Comparison of ENCODE assay signal across 29 cellular contexts in genomic region chr5:176561259-176561658, GRCh38. TPM values are rescaled to one million over a fixed set of nuclear protein-coding genes. Genes with fewer than 3 reads are reported as not detected.
DNase-seq lines count a peak whose midpoint lies in the region; ATAC-seq, FAIRE-seq and TF ChIP-seq lines count a peak whose summit lies in the region.
"Had no signal": no experiment of that assay in that cellular context is flagged by ENCODE, and none has a peak within 500 bp of the region (broad histone marks: within the 10 kb centered on the region; RNA-seq: fewer than 3 reads in every experiment).

No MANE protein-coding gene starts in this region.

- peaks cover 32% of the 10 kb centered on the region for H3K4me1 Mint-ChIP-seq in activated CD8-positive, alpha-beta T cell treated with anti-CD3 and anti-CD28 coated beads for 36 hours (ENCODE audit: low read depth)
- peaks cover 24% of the 10 kb centered on the region for H3K4me1 Mint-ChIP-seq in activated CD8-positive, alpha-beta T cell treated with anti-CD3 and anti-CD28 coated beads, Interleukin-2, amount 10 ng/mL, durations not matched to agents 7 days and 5 days (ENCODE audit: low read depth)
- H3K4me1 Mint-ChIP-seq in glutamatergic neuron (ENCODE audit: low read depth, unreplicated experiment), result peaks cover 2% of the 10 kb centered on the region

- peak; percentile 17 for ATAC-seq in activated CD8-positive, alpha-beta T cell treated with anti-CD3 and anti-CD28 coated beads for 36 hours
- ATAC-seq in activated CD8-positive, alpha-beta T cell treated with anti-CD3 and anti-CD28 coated beads, Interleukin-2, amount 10 ng/mL, durations not matched to agents 7 days and 5 days, result no peak
- no peak for ATAC-seq in left ventricle myocardium superior
- ATAC-seq: GM12878, Right ventricle myocardium inferior had no signal

- no peaks in the 10 kb centered on the region for H3K9me3 ChIP-seq in Peyer's patch
- no peaks in the 10 kb centered on the region for H3K9me3 ChIP-seq in small intestine (ENCODE audit: control insufficient read depth, low read depth)
- H3K9me3 ChIP-seq: SJCRH30 had no signal

- no peak for DNase-seq in activated CD8-positive, alpha-beta T cell treated with anti-CD3 and anti-CD28 coated beads for 36 hours
- no peak for DNase-seq in activated CD8-positive, alpha-beta T cell treated with anti-CD3 and anti-CD28 coated beads, Interleukin-2, amount 10 ng/mL, durations not matched to agents 7 days and 5 days
- DNase-seq in Peyer's patch (peak in 2 of 3 donors; percentile 74 to 82), glutamatergic neuron (no peak), small intestine (peak; percentile 69), left ventricle myocardium superior (no peak)
- no peak for DNase-seq in stimulated activated CD4-positive, alpha-beta T cell treated with anti-CD3 and anti-CD28 coated beads, Interleukin-2, amount 100 ng/mL, for 24 hours
- DNase-seq: C1 segment of cervical spinal cord; Caco-2; CD4-positive, alpha-beta memory T cell; HCEC 1CT; KBM-7; MV-4-11; NCI-H1105; NCI-H146; NCI-H1930; NCI-H2107; NCI-H446; NCI-H524 treated with DMSO at 0.1 percent for 48 hours; NCI-H774; SJCRH30 had no signal

- TF ChIP-seq CTCF in activated CD8-positive, alpha-beta T cell treated with anti-CD3 and anti-CD28 coated beads for 36 hours (IDR thresholded peaks at IDR 0.05), result no peak
- TF ChIP-seq CTCF in Peyer's patch (IDR thresholded peaks at IDR 0.05) (no peak), glutamatergic neuron (IDR thresholded peaks at IDR 0.05; ENCODE audit: partially characterized antibody, unreplicated experiment) (no peak)

- FAIRE-seq in small intestine (lab: Jason Lieb, UNC), result no peak
- FAIRE-seq: G401.6, GM12878, H1, HTR-8/SVneo had no signal

- H3K27ac ChIP-seq in Peyer's patch, result peak overlapping the region in 1 of 4 donors; percentile 72
- no peak overlapping the region for H3K27ac ChIP-seq in small intestine (ENCODE audit: low read depth in 1 of 2, low read length in 1 of 2)
- H3K27ac ChIP-seq: SJCRH30 had no signal

- peaks cover 3% of the 10 kb centered on the region for H3K27me3 Mint-ChIP-seq in activated CD8-positive, alpha-beta T cell treated with anti-CD3 and anti-CD28 coated beads for 36 hours
- peaks cover 4% of the 10 kb centered on the region for H3K27me3 Mint-ChIP-seq in activated CD8-positive, alpha-beta T cell treated with anti-CD3 and anti-CD28 coated beads, Interleukin-2, amount 10 ng/mL, durations not matched to agents 7 days and 5 days (ENCODE audit: low read depth)
- peaks cover 2% of the 10 kb centered on the region for H3K27me3 Mint-ChIP-seq in glutamatergic neuron (ENCODE audit: unreplicated experiment)

- 74 to 89% (median 79%) methylated on average over 3 of the region's 3 CpGs for WGBS in small intestine, 3 donors

- no peak for TF ChIP-seq POLR2A in Peyer's patch (IDR thresholded peaks at IDR 0.05)

- peaks cover 0 to 3% (median 0%) of the 10 kb centered on the region in 4 donors for H3K4me1 ChIP-seq in Peyer's patch
- H3K4me1 ChIP-seq in small intestine (ENCODE audit: control insufficient read depth in 2 of 2, insufficient read depth in 1 of 2, low read depth in 1 of 2, low read length in 1 of 2), result no peaks in the 10 kb centered on the region
- H3K4me1 ChIP-seq: Caco-2 had no signal

- H3K27me3 ChIP-seq in Peyer's patch (no peaks in the 10 kb centered on the region), small intestine (ENCODE audit: control insufficient read depth in 2 of 2, insufficient read depth in 2 of 2, low read length in 2 of 2) (no peaks in the 10 kb centered on the region)

- no peak overlapping the region for H3K27ac Mint-ChIP-seq in activated CD8-positive, alpha-beta T cell treated with anti-CD3 and anti-CD28 coated beads for 36 hours
- H3K27ac Mint-ChIP-seq in activated CD8-positive, alpha-beta T cell treated with anti-CD3 and anti-CD28 coated beads, Interleukin-2, amount 10 ng/mL, durations not matched to agents 7 days and 5 days, result no peak overlapping the region
- peak overlapping the region; percentile 2 for H3K27ac Mint-ChIP-seq in glutamatergic neuron (ENCODE audit: unreplicated experiment)
- H3K27ac Mint-ChIP-seq: CD4-positive, alpha-beta memory T cell had no signal

- no peaks in the 10 kb centered on the region for H3K36me3 Mint-ChIP-seq in activated CD8-positive, alpha-beta T cell treated with anti-CD3 and anti-CD28 coated beads for 36 hours (ENCODE audit: low read depth)
- H3K36me3 Mint-ChIP-seq in activated CD8-positive, alpha-beta T cell treated with anti-CD3 and anti-CD28 coated beads, Interleukin-2, amount 10 ng/mL, durations not matched to agents 7 days and 5 days (ENCODE audit: low read depth), result no peaks in the 10 kb centered on the region
- no peaks in the 10 kb centered on the region for H3K36me3 Mint-ChIP-seq in glutamatergic neuron (ENCODE audit: unreplicated experiment)

- no peaks in the 10 kb centered on the region for H3K9me3 Mint-ChIP-seq in activated CD8-positive, alpha-beta T cell treated with anti-CD3 and anti-CD28 coated beads for 36 hours
- H3K9me3 Mint-ChIP-seq in activated CD8-positive, alpha-beta T cell treated with anti-CD3 and anti-CD28 coated beads, Interleukin-2, amount 10 ng/mL, durations not matched to agents 7 days and 5 days (ENCODE audit: insufficient read depth), result no peaks in the 10 kb centered on the region
- H3K9me3 Mint-ChIP-seq in glutamatergic neuron (ENCODE audit: unreplicated experiment), result peaks cover 2% of the 10 kb centered on the region

- CTCF ChIA-PET in activated CD8-positive, alpha-beta T cell treated with anti-CD3 and anti-CD28 coated beads for 36 hours (lab: Charles Lee), result interaction anchor here (1.1 kb wide), 1 partner anchor 13 kb away, joined by 6 read pairs; no protein-coding TSS in a partner anchor
- CTCF ChIA-PET in activated CD8-positive, alpha-beta T cell treated with anti-CD3 and anti-CD28 coated beads, Interleukin-2, amount 10 ng/mL, durations not matched to agents 7 days and 5 days (lab: Charles Lee), result interaction anchor here (0.6 to 1.1 kb wide), 2 partner anchors 11 to 144 kb away, joined by 3 to 5 read pairs; partner anchors contain the start of gene CLTB

- H3K4me3 Mint-ChIP-seq in activated CD8-positive, alpha-beta T cell treated with anti-CD3 and anti-CD28 coated beads for 36 hours, result no peak overlapping the region
- H3K4me3 Mint-ChIP-seq in activated CD8-positive, alpha-beta T cell treated with anti-CD3 and anti-CD28 coated beads, Interleukin-2, amount 10 ng/mL, durations not matched to agents 7 days and 5 days, result no peak overlapping the region
- H3K4me3 Mint-ChIP-seq in glutamatergic neuron (ENCODE audit: unreplicated experiment), result no peak overlapping the region
- H3K4me3 Mint-ChIP-seq: CD4-positive, alpha-beta memory T cell had no signal

- no peak overlapping the region for H3K4me3 ChIP-seq in Peyer's patch
- H3K4me3 ChIP-seq in small intestine (ENCODE audit: low read depth in 1 of 2, low read length in 2 of 2), result no peak overlapping the region
- H3K4me3 ChIP-seq: GM12878, SJCRH30 had no signal

- H3K36me3 ChIP-seq in Peyer's patch (peaks cover 0 to 5% (median 0%) of the 10 kb centered on the region in 3 donors), small intestine (ENCODE audit: control insufficient read depth in 2 of 2, insufficient read depth in 2 of 2, low read length in 2 of 2) (peaks cover 0 to 1% of the 10 kb centered on the region in 2 donors)
- H3K36me3 ChIP-seq: SJCRH30 had no signal

- POLR2A ChIA-PET in activated CD8-positive, alpha-beta T cell treated with anti-CD3 and anti-CD28 coated beads for 36 hours (lab: Charles Lee), result no interaction called here
- POLR2A ChIA-PET in activated CD8-positive, alpha-beta T cell treated with anti-CD3 and anti-CD28 coated beads, Interleukin-2, amount 10 ng/mL, durations not matched to agents 7 days and 5 days (lab: Charles Lee), result interaction anchor here (0.7 kb wide), 1 partner anchor 18 kb away, joined by 3 read pairs; no protein-coding TSS in a partner anchor

- intact Hi-C loops in activated CD8-positive, alpha-beta T cell treated with anti-CD3 and anti-CD28 coated beads for 36 hours (cut with micrococcal nuclease), result no loop called here
- intact Hi-C loops in left ventricle myocardium superior (cut with micrococcal nuclease), result no loop called here

RNA-seq across cellular contexts. Expression of gene CDHR2, which starts 12.1 kb away (rescaled TPM):
- under 1 TPM; 0.23 to 0.47 TPM for total RNA-seq in activated CD8-positive, alpha-beta T cell treated with anti-CD3 and anti-CD28 coated beads for 36 hours
- total RNA-seq in activated CD8-positive, alpha-beta T cell treated with anti-CD3 and anti-CD28 coated beads, Interleukin-2, amount 10 ng/mL, durations not matched to agents 7 days and 5 days, result 1 to 10 TPM; 2.1 to 2.2 TPM
- 100 to 1,000 TPM in 3 of 4 donors, 10 to 100 TPM in 1; 39.6 to 823 (median 613) TPM for total RNA-seq in Peyer's patch
- 0.29 TPM for total RNA-seq in glutamatergic neuron (ENCODE audit: unreplicated experiment)
- 100 to 1,000 TPM in 2 of 3 donors, 10 to 100 TPM in 1; 50.1 to 545 (median 411) TPM for polyA plus RNA-seq in small intestine
- total RNA-seq in left ventricle myocardium superior, result 0.20 TPM
- total RNA-seq: A172, LHCN-M2, SJCRH30 had no signal
- polyA plus RNA-seq: AG04450; CD4-positive, alpha-beta memory T cell had no signal

RNA-seq across cellular contexts. Expression of gene RNF44, which starts 24.1 kb away (rescaled TPM):
- 10 to 100 TPM; 55.3 to 62.7 TPM for total RNA-seq in activated CD8-positive, alpha-beta T cell treated with anti-CD3 and anti-CD28 coated beads for 36 hours
- total RNA-seq in activated CD8-positive, alpha-beta T cell treated with anti-CD3 and anti-CD28 coated beads, Interleukin-2, amount 10 ng/mL, durations not matched to agents 7 days and 5 days, result 10 to 100 TPM; 88.3 to 92.7 TPM
- total RNA-seq in Peyer's patch, result 100 to 1,000 TPM in 1 of 4 donors, 10 to 100 TPM in 3; 46.4 to 114 (median 65.3) TPM
- 322 TPM for total RNA-seq in glutamatergic neuron (ENCODE audit: unreplicated experiment)
- 10 to 100 TPM; 13.5 to 27.0 (median 14.5) TPM for polyA plus RNA-seq in small intestine
- total RNA-seq in left ventricle myocardium superior, result 32.4 TPM

RNA-seq across cellular contexts. Expression of gene GPRIN1, which starts 48.7 kb away (rescaled TPM):
- 1 to 10 TPM; 1.6 to 2.0 TPM for total RNA-seq in activated CD8-positive, alpha-beta T cell treated with anti-CD3 and anti-CD28 coated beads for 36 hours
- 1 to 10 TPM; 1.9 to 2.5 TPM for total RNA-seq in activated CD8-positive, alpha-beta T cell treated with anti-CD3 and anti-CD28 coated beads, Interleukin-2, amount 10 ng/mL, durations not matched to agents 7 days and 5 days
- total RNA-seq in Peyer's patch, result 1 to 10 TPM in 2 of 4 donors, under 1 TPM in 2; 0.83 to 1.9 (median 1.2) TPM
- 72.3 TPM for total RNA-seq in glutamatergic neuron (ENCODE audit: unreplicated experiment)
- 1 to 10 TPM in 1 of 3 donors, under 1 TPM in 1, not detected in 1; 0.54 to 1.6 TPM for polyA plus RNA-seq in small intestine
- 0.50 TPM for total RNA-seq in left ventricle myocardium superior

Comparison
In these comparisons a context has a peak if more than half of its experiments do, and no peak if none do; other contexts are left out.
1. DNase-seq: peak in Peyer's patch (2 of 3) and small intestine (single experiment); none in activated CD8-positive, alpha-beta T cell treated with anti-CD3 and anti-CD28 coated beads for 36 hours (single experiment), activated CD8-positive, alpha-beta T cell treated with anti-CD3 and anti-CD28 coated beads, Interleukin-2, amount 10 ng/mL, durations not matched to agents 7 days and 5 days (single experiment), glutamatergic neuron (single experiment), left ventricle myocardium superior (single experiment) and stimulated activated CD4-positive, alpha-beta T cell treated with anti-CD3 and anti-CD28 coated beads, Interleukin-2, amount 100 ng/mL, for 24 hours (0 of 2).
2. RNA of gene CDHR2, which starts 12.1 kb away (total RNA-seq): 39.6 to 823 TPM in Peyer's patch; 2.1 to 2.2 TPM in activated CD8-positive, alpha-beta T cell treated with anti-CD3 and anti-CD28 coated beads, Interleukin-2, amount 10 ng/mL, durations not matched to agents 7 days and 5 days, 0.23 to 0.47 TPM in activated CD8-positive, alpha-beta T cell treated with anti-CD3 and anti-CD28 coated beads for 36 hours, 0.29 TPM in glutamatergic neuron (single experiment) and 0.20 TPM in left ventricle myocardium superior (single experiment); every median in the first group is over 10 times any median in the second.
3. RNA of gene GPRIN1, which starts 48.7 kb away (total RNA-seq): 72.3 TPM in glutamatergic neuron (single experiment); 1.9 to 2.5 TPM in activated CD8-positive, alpha-beta T cell treated with anti-CD3 and anti-CD28 coated beads, Interleukin-2, amount 10 ng/mL, durations not matched to agents 7 days and 5 days, 1.6 to 2.0 TPM in activated CD8-positive, alpha-beta T cell treated with anti-CD3 and anti-CD28 coated beads for 36 hours, 0.83 to 1.9 TPM in Peyer's patch and 0.50 TPM in left ventricle myocardium superior (single experiment); every median in the first group is over 10 times any median in the second.